In the genomic region with DNA sequence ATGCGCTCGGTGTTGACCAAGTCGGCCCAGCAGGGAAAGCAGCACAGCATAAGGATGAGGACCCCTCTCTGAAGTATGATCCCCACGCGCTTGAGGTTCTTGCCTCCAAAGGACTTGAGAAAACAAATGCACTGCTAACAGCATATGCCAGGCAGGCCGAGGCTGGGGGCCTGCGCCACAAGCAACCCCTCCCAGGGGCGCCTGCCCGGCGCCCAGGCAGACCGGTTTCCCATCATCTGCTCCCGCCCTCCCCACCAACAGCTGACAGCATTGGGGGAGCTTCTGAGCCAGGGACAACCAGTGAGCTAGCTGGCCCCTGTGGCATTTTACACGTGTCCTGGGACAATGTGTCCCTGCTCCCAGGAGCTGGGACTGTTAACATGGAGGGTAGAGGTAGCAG, we compare ENCODE assay signal across 5 cellular contexts. TPM values are rescaled to one million over a fixed set of nuclear protein-coding genes. Genes with fewer than 3 reads are reported as not detected.
"Had no signal": no experiment of that assay in that cellular context is flagged by ENCODE, and none has a peak within 500 bp of the region (broad histone marks: within the 10 kb centered on the region; RNA-seq: fewer than 3 reads in every experiment).

No MANE protein-coding gene starts in this region.

RNA-seq across cellular contexts. Expression of gene SLC47A1, which starts 48.5 kb away (rescaled TPM):
- total RNA-seq: activated CD4-positive, alpha-beta T cell treated with anti-CD3 and anti-CD28 coated beads, Interleukin-2, amount 10 ng/mL, durations not matched to agents 24 days and 14 days; activated CD4-positive, alpha-beta T cell treated with anti-CD3 and anti-CD28 coated beads, Interleukin-2, amount 10 ng/mL, durations not matched to agents 7 days and 5 days; activated CD8-positive, alpha-beta T cell treated with anti-CD3 and anti-CD28 coated beads, Interleukin-2, amount 10 ng/mL, durations not matched to agents 7 days and 5 days; T-helper 17 cell; T-helper 2 cell treated with Interferon-gamma antibody and Interleukin-4, amounts not matched to agents 100 ng/mL and 5 ng/mL, for 36 hours had no signal
